8 cellular contexts compared by ENCODE assay signal in the genomic region with DNA sequence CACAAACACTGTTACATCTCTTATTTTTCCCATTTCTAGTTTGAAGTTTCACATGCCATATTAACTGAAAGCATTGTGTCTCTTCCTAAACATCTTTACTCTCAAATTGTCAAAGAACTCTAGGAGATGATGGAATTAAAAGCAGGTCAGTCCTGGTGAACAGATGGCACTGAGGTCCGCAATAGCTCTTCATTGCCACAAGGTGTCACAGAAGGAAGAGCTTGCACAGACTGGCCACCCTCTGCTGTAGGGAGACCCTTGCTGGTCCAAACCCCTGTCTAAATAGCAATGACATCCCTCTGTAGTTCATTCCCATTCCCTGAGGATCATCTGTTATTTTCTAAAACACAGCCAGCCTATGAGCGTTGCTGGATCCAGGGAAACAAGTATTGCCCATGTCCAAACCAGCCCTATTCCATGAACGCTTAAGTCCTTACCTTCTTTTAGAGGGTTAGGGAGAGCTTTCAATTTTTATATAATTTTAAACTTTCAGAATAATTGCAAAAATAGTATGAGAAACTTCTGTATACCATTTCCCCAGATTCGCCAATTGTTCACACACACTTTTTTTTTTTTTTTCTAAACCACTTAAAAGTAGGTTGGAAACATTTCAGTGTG.
A peak's percentile ranks its signal among the peaks of the same experiment; 100 is the strongest.
DNase-seq lines count a peak whose midpoint lies in the region; ATAC-seq lines count a peak whose summit lies in the region.

No MANE protein-coding gene starts in this region.

- DNase-seq in SHP77 (lab: John Stamatoyannopoulos, UW) (peak; percentile 50 to 73), SHP77 treated with DMSO at 0.1 percent for 48 hours (lab: John Stamatoyannopoulos, UW) (no peak), HuH-7 (ENCODE audit: low spot score) (peak; percentile 36), SW480 (ENCODE audit: low spot score) (peak; percentile 46), iPS DF 4.7 (ENCODE audit: extremely low read depth, low spot score) (peak; percentile 33), NCI-H446 treated with DMSO at 0.1 percent for 48 hours (lab: John Stamatoyannopoulos, UW) (no peak)
- no peak for DNase-seq in central memory CD4-positive, alpha-beta T cell

- ATAC-seq in GM21447 (IDR thresholded peaks at IDR 0.05; ENCODE audit: unreplicated experiment): peak; percentile 50

Comparison
In these comparisons a context has a peak if more than half of its experiments do, and no peak if none do; other contexts are left out.
1. DNase-seq: peak in SHP77 (2 of 2), HuH-7 (single experiment), SW480 (single experiment) and iPS DF 4.7 (single experiment); none in SHP77 treated with DMSO at 0.1 percent for 48 hours (single experiment), NCI-H446 treated with DMSO at 0.1 percent for 48 hours (single experiment) and central memory CD4-positive, alpha-beta T cell (single experiment).